9 cellular contexts compared by ENCODE assay signal in the genomic region with DNA sequence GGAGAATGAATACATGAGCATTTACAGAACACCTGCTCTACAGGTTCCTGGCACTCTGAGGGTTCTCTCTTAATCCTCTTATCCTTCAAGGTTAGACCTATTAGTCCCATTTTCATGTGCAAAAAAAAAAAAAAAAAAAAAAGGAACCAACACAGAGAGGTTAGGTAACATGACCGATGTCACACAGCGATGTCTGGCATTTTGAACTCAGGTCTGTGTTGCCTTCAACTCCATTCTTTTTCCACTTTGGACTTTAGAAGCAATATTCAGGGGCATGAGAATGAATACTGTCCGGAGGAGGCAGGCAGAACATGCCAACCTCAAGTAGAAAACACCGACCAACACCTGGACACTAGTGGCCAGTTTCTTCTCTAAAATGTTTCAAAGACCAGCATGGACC. TPM values are rescaled to one million over a fixed set of nuclear protein-coding genes. Genes with fewer than 3 reads are reported as not detected.
"Had no signal": no experiment of that assay in that cellular context is flagged by ENCODE, and none has a peak within 500 bp of the region (broad histone marks: within the 10 kb centered on the region; RNA-seq: fewer than 3 reads in every experiment).

No MANE protein-coding gene starts in this region.

- H3K27ac ChIP-seq: GM23248 had no signal

- H2AFZ ChIP-seq: GM23248 had no signal

- FAIRE-seq: H54, HTR-8/SVneo had no signal

- DNase-seq: GM23248, GOT3, H9, HCEC 1CT, KG1 had no signal

- H3K9ac ChIP-seq: GM23248 had no signal

- H3K4me3 ChIP-seq: GM23248 had no signal

RNA-seq across cellular contexts. Expression of gene SYN3, which starts 10.4 kb away (rescaled TPM):
- total RNA-seq: GM23248, HT-29 had no signal
- polyA plus RNA-seq: IgD-negative memory B cell had no signal
